In the genomic region with DNA sequence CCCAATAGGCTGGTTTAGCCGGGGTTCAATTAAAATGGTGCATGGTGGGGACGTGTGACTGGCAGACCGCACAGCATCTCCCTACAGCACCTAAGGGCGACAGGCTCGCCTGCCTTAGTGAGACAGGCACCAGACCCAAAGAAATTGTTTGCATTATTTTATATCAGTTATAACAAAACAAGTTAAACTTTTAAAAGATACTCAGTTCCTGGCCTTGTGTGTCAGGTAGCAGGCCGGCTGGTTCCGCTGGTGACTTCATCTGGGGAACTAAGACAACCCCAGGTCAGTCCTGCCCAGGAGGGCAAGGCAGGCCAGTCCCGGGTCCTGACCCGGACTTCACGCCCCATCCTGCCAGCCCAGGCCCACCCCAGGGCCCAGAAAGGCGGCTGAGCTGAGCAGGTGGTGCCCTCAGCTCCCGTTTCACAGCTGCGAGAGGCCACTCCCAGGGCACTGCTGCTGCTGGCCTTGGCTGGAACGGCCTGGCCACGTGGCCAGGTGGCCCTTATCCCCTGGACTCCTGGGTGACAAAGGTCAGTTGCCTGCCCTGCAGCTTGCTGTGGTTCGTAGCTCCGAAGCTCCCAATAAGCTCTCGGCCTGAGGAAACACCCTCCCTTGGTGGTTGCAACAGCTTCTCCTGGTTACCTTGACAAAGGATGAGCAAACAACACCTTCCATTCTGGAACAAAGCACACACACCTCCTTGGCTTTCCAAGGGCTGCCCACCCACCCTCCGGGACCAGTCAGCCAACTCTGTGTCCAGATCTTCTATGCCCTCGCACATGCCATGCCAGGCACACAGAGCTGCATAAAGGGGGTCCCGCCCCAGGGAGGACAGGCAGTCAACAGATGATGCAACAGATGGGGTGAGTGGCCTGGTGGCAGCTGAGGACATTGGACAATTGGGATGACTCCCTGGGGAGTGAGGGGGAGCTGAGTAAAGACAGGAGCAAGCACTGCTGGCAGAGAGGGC, we compare ENCODE assay signal across 1 cellular context.
A peak's percentile ranks its signal among the peaks of the same experiment; 100 is the strongest.
TF ChIP-seq lines count a peak whose summit lies in the region.

No MANE protein-coding gene starts in this region.

TF ChIP-seq in HepG2, 621 proteins besides CTCF, POLR2A, EP300 and RAD21 (continued from another document and continues in another):
- TF ChIP-seq, protein P1, sequence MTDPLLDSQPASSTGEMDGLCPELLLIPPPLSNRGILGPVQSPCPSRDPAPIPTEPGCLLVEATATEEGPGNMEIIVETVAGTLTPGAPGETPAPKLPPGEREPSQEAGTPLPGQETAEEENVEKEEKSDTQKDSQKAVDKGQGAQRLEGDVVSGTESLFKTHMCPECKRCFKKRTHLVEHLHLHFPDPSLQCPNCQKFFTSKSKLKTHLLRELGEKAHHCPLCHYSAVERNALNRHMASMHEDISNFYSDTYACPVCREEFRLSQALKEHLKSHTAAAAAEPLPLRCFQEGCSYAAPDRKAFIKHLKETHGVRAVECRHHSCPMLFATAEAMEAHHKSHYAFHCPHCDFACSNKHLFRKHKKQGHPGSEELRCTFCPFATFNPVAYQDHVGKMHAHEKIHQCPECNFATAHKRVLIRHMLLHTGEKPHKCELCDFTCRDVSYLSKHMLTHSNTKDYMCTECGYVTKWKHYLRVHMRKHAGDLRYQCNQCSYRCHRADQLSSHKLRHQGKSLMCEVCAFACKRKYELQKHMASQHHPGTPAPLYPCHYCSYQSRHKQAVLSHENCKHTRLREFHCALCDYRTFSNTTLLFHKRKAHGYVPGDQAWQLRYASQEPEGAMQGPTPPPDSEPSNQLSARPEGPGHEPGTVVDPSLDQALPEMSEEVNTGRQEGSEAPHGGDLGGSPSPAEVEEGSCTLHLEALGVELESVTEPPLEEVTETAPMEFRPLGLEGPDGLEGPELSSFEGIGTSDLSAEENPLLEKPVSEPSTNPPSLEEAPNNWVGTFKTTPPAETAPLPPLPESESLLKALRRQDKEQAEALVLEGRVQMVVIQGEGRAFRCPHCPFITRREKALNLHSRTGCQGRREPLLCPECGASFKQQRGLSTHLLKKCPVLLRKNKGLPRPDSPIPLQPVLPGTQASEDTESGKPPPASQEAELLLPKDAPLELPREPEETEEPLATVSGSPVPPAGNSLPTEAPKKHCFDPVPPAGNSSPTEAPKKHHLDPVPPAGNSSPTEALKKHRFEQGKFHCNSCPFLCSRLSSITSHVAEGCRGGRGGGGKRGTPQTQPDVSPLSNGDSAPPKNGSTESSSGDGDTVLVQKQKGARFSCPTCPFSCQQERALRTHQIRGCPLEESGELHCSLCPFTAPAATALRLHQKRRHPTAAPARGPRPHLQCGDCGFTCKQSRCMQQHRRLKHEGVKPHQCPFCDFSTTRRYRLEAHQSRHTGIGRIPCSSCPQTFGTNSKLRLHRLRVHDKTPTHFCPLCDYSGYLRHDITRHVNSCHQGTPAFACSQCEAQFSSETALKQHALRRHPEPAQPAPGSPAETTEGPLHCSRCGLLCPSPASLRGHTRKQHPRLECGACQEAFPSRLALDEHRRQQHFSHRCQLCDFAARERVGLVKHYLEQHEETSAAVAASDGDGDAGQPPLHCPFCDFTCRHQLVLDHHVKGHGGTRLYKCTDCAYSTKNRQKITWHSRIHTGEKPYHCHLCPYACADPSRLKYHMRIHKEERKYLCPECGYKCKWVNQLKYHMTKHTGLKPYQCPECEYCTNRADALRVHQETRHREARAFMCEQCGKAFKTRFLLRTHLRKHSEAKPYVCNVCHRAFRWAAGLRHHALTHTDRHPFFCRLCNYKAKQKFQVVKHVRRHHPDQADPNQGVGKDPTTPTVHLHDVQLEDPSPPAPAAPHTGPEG (CRISPR knock-in tag; IDR thresholded peaks at IDR 0.05), result 0 out of 2 replicates have a peak, but pooled peaks have one; percentile 70
- TF ChIP-seq TMF1 (CRISPR knock-in tag; IDR thresholded peaks at IDR 0.05; ENCODE audit: low read depth) (0 out of 2 replicates have a peak, but pooled peaks have one; percentile 57), ZNF749 (CRISPR knock-in tag; IDR thresholded peaks at IDR 0.05; ENCODE audit: borderline replicate concordance) (peak; percentile 97), ZNF816 (CRISPR knock-in tag; IDR thresholded peaks at IDR 0.05; ENCODE audit: borderline replicate concordance) (peak; percentile 98; the same call in 1 of the 2 replicates), ZNF446 (CRISPR knock-in tag; IDR thresholded peaks at IDR 0.05) (peak; percentile 74; the same call in 1 of the 2 replicates), ZFY (CRISPR knock-in tag; IDR thresholded peaks at IDR 0.05) (peak; percentile 95), ELF3 (CRISPR knock-in tag; IDR thresholded peaks at IDR 0.05) (peak; percentile 91), FLYWCH1 (CRISPR knock-in tag; IDR thresholded peaks at IDR 0.05) (peak; percentile 19; the same call in 1 of the 2 replicates), ZNF792 (CRISPR knock-in tag; IDR thresholded peaks at IDR 0.05) (peak; percentile 94), ZNF704 (CRISPR knock-in tag; IDR thresholded peaks at IDR 0.05; ENCODE audit: borderline replicate concordance) (peak; percentile 77; the same call in 1 of the 2 replicates), KDM3A (CRISPR knock-in tag; IDR thresholded peaks at IDR 0.05; ENCODE audit: low read depth) (peak; percentile 82), ZNF136 (CRISPR knock-in tag; IDR thresholded peaks at IDR 0.05; ENCODE audit: low read depth) (peak; percentile 99), AKNA (CRISPR knock-in tag; IDR thresholded peaks at IDR 0.05; ENCODE audit: borderline replicate concordance) (no peak), ZNF326 (CRISPR knock-in tag; IDR thresholded peaks at IDR 0.05; ENCODE audit: borderline replicate concordance) (no peak), CBX5 (CRISPR knock-in tag; IDR thresholded peaks at IDR 0.05; ENCODE audit: borderline replicate concordance) (peak; percentile 87), ZNF737 (CRISPR knock-in tag; IDR thresholded peaks at IDR 0.05; ENCODE audit: borderline replicate concordance) (peak; percentile 55; the same call in 1 of the 2 replicates), ZSCAN25 (CRISPR knock-in tag; IDR thresholded peaks at IDR 0.05) (peak; percentile 98)
- TF ChIP-seq, protein P2, sequence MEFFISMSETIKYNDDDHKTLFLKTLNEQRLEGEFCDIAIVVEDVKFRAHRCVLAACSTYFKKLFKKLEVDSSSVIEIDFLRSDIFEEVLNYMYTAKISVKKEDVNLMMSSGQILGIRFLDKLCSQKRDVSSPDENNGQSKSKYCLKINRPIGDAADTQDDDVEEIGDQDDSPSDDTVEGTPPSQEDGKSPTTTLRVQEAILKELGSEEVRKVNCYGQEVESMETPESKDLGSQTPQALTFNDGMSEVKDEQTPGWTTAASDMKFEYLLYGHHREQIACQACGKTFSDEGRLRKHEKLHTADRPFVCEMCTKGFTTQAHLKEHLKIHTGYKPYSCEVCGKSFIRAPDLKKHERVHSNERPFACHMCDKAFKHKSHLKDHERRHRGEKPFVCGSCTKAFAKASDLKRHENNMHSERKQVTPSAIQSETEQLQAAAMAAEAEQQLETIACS (CRISPR knock-in tag; IDR thresholded peaks at IDR 0.05), result no peak
- TF ChIP-seq, protein P3, sequence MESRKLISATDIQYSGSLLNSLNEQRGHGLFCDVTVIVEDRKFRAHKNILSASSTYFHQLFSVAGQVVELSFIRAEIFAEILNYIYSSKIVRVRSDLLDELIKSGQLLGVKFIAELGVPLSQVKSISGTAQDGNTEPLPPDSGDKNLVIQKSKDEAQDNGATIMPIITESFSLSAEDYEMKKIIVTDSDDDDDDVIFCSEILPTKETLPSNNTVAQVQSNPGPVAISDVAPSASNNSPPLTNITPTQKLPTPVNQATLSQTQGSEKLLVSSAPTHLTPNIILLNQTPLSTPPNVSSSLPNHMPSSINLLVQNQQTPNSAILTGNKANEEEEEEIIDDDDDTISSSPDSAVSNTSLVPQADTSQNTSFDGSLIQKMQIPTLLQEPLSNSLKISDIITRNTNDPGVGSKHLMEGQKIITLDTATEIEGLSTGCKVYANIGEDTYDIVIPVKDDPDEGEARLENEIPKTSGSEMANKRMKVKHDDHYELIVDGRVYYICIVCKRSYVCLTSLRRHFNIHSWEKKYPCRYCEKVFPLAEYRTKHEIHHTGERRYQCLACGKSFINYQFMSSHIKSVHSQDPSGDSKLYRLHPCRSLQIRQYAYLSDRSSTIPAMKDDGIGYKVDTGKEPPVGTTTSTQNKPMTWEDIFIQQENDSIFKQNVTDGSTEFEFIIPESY (CRISPR knock-in tag; IDR thresholded peaks at IDR 0.05), result peak; percentile 62; the same call in 1 of the 2 replicates
- TF ChIP-seq, protein P4, sequence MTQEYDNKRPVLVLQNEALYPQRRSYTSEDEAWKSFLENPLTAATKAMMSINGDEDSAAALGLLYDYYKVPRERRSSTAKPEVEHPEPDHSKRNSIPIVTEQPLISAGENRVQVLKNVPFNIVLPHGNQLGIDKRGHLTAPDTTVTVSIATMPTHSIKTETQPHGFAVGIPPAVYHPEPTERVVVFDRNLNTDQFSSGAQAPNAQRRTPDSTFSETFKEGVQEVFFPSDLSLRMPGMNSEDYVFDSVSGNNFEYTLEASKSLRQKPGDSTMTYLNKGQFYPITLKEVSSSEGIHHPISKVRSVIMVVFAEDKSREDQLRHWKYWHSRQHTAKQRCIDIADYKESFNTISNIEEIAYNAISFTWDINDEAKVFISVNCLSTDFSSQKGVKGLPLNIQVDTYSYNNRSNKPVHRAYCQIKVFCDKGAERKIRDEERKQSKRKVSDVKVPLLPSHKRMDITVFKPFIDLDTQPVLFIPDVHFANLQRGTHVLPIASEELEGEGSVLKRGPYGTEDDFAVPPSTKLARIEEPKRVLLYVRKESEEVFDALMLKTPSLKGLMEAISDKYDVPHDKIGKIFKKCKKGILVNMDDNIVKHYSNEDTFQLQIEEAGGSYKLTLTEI (CRISPR knock-in tag; conservative IDR thresholded peaks at IDR 0.05), result peak; percentile 44; the same call in 1 of the 2 replicates
